In genomic region chr7:24713039-24713793, GRCh38 we compare ENCODE assay signal across 20 cellular contexts. TPM values are rescaled to one million over a fixed set of nuclear protein-coding genes. Genes with fewer than 3 reads are reported as not detected.
A peak's percentile ranks its signal among the peaks of the same experiment; 100 is the strongest.
DNase-seq lines count a peak whose midpoint lies in the region; ATAC-seq and TF ChIP-seq lines count a peak whose summit lies in the region.
"Had no signal": no experiment of that assay in that cellular context is flagged by ENCODE, and none has a peak within 500 bp of the region (broad histone marks: within the 10 kb centered on the region; RNA-seq: fewer than 3 reads in every experiment).

No MANE protein-coding gene starts in this region.

- H3K27me3 ChIP-seq in breast epithelium: no peaks in the 10 kb centered on the region
- H3K27me3 ChIP-seq in vagina: no peaks in the 10 kb centered on the region
- H3K27me3 ChIP-seq: MG63 had no signal

- no TSS peak for BruUV-seq in MCF 10A (replicated peaks; lab: Mats Ljungman, UMichigan)

- H3K27ac ChIP-seq in breast epithelium (no peak overlapping the region), vagina (no peak overlapping the region)
- H3K27ac ChIP-seq: A549 had no signal

- H3K4me3 ChIP-seq in breast epithelium (no peak overlapping the region), vagina (no peak overlapping the region)
- H3K4me3 ChIP-seq: A549, HAP-1, MG63 had no signal

- no peak for TF ChIP-seq CTCF in MCF 10A (IDR thresholded peaks at IDR 0.05; ENCODE audit: unreplicated experiment)
- TF ChIP-seq CTCF in breast epithelium (IDR thresholded peaks at IDR 0.05): no peak
- no peak for TF ChIP-seq CTCF in WTC11 (IDR thresholded peaks at IDR 0.05)
- no peak for TF ChIP-seq CTCF in nephron progenitor cell (IDR thresholded peaks at IDR 0.05)
- TF ChIP-seq CTCF in vagina (IDR thresholded peaks at IDR 0.05): no peak

- H3K27ac Mint-ChIP-seq in MCF 10A (ENCODE audit: low read depth, unreplicated experiment) (peak overlapping the region; percentile 13), WTC11 (peak overlapping the region; percentile 8; the same call in 1 of the 2 replicates), nephron progenitor cell (peak overlapping the region; percentile 57)

- no peaks in the 10 kb centered on the region for H3K27me3 Mint-ChIP-seq in MCF 10A (ENCODE audit: insufficient read depth, unreplicated experiment)
- peaks cover 3% of the 10 kb centered on the region; the same call in 1 of the 2 replicates for H3K27me3 Mint-ChIP-seq in WTC11 (ENCODE audit: low read depth)
- H3K27me3 Mint-ChIP-seq in nephron progenitor cell (ENCODE audit: low read depth, poor library complexity): peaks cover 3% of the 10 kb centered on the region

- no peak overlapping the region for H3K4me3 Mint-ChIP-seq in MCF 10A (ENCODE audit: unreplicated experiment)
- no peak overlapping the region for H3K4me3 Mint-ChIP-seq in WTC11
- no peak overlapping the region for H3K4me3 Mint-ChIP-seq in nephron progenitor cell
- H3K4me3 Mint-ChIP-seq: CD8-positive, alpha-beta memory T cell; IgD-negative memory B cell had no signal

- H3K36me3 Mint-ChIP-seq in MCF 10A (ENCODE audit: insufficient read depth, unreplicated experiment) (peaks cover 30% of the 10 kb centered on the region), WTC11 (no peaks in the 10 kb centered on the region), nephron progenitor cell (ENCODE audit: low read depth) (peaks cover 56% of the 10 kb centered on the region)
- H3K36me3 Mint-ChIP-seq: CD8-positive, alpha-beta memory T cell had no signal

- intact Hi-C loops in MCF 10A (cut with micrococcal nuclease): no loop called here
- intact Hi-C loops in breast epithelium (cut with DNase I; ENCODE audit: low total_unique reads): no loop called here
- intact Hi-C loops in vagina (cut with DNase I): no loop called here

- H3K9me3 Mint-ChIP-seq in MCF 10A (ENCODE audit: unreplicated experiment) (no peaks in the 10 kb centered on the region), WTC11 (no peaks in the 10 kb centered on the region), nephron progenitor cell (no peaks in the 10 kb centered on the region)
- H3K9me3 Mint-ChIP-seq: CD8-positive, alpha-beta memory T cell; IgD-negative memory B cell had no signal

- H3K4me1 ChIP-seq in breast epithelium (no peaks in the 10 kb centered on the region), vagina (no peaks in the 10 kb centered on the region)
- H3K4me1 ChIP-seq: HAP-1 had no signal

- CTCF ChIA-PET in MCF 10A (lab: Yijun Ruan, JAX) (interaction anchor here (1.0 to 1.3 kb wide), 2 partner anchors 9 to 44 kb away, joined by 4 to 6 read pairs; no protein-coding TSS in a partner anchor), WTC11 (lab: Charles Lee) (interaction anchor here (0.9 kb wide), 1 partner anchor 10 kb away, joined by 3 read pairs; no protein-coding TSS in a partner anchor)

- TF ChIP-seq POLR2A in breast epithelium (IDR thresholded peaks at IDR 0.05): no peak
- no peak for TF ChIP-seq POLR2A in vagina (IDR thresholded peaks at IDR 0.05)

- no peaks in the 10 kb centered on the region for H3K4me1 Mint-ChIP-seq in MCF 10A (ENCODE audit: insufficient read depth, unreplicated experiment)
- peaks cover 6% of the 10 kb centered on the region for H3K4me1 Mint-ChIP-seq in WTC11
- H3K4me1 Mint-ChIP-seq in nephron progenitor cell: peaks cover 13% of the 10 kb centered on the region

- H3K36me3 ChIP-seq in breast epithelium (no peaks in the 10 kb centered on the region), vagina (no peaks in the 10 kb centered on the region)
- H3K36me3 ChIP-seq: HAP-1, MG63 had no signal

- DNase-seq in MCF 10A (ENCODE audit: unreplicated experiment) (no peak), breast epithelium (ENCODE audit: low spot score in 2 of 2) (no peak), WTC11 (ENCODE audit: low spot score) (no peak), nephron progenitor cell (no peak), vagina (ENCODE audit: extremely low spot score in 2 of 2) (peak; percentile 56 to 64)
- no peak for DNase-seq in NK-92 treated with Interleukin-12 subunit alpha and Interleukin-12 subunit beta, amount 100 ng/mL, for 24 hours (lab: John Stamatoyannopoulos, UW)
- DNase-seq: C1 segment of cervical spinal cord; CD8-positive, alpha-beta memory T cell; DMS79; Karpas-422; MG63; NCI-H1048; NCI-H1436 treated with DMSO at 0.1 percent for 48 hours; NCI-H2029; NCI-H345; NCI-H524 treated with DMSO at 0.1 percent for 48 hours had no signal

- H3K9me3 ChIP-seq in breast epithelium (no peaks in the 10 kb centered on the region), vagina (no peaks in the 10 kb centered on the region)
- H3K9me3 ChIP-seq: A549, HAP-1, MG63 had no signal

- ATAC-seq in WTC11 (no peak), HG02571 (IDR thresholded peaks at IDR 0.05; ENCODE audit: unreplicated experiment) (no peak)
- ATAC-seq: A549 had no signal

- POLR2A ChIA-PET in MCF 10A (lab: Yijun Ruan, JAX): interaction anchor here (0.7 kb wide), 1 partner anchor 314 kb away, joined by 3 read pairs; no protein-coding TSS in a partner anchor
- POLR2A ChIA-PET in WTC11 (lab: Charles Lee): no interaction called here

TF ChIP-seq in WTC11, 78 proteins besides CTCF, POLR2A, EP300 and RAD21 (continues in another document):
- TF ChIP-seq AFF4 (CRISPR knock-in tag; IDR thresholded peaks at IDR 0.05; ENCODE audit: borderline replicate concordance) (no peak), HMGXB4 (CRISPR knock-in tag; IDR thresholded peaks at IDR 0.05) (no peak), E2F5 (CRISPR knock-in tag; IDR thresholded peaks at IDR 0.05) (no peak), ZNF512 (CRISPR knock-in tag; IDR thresholded peaks at IDR 0.05; ENCODE audit: borderline replicate concordance) (no peak), FOXJ3 (CRISPR knock-in tag; IDR thresholded peaks at IDR 0.05; ENCODE audit: borderline replicate concordance) (no peak), ETV6 (CRISPR knock-in tag; IDR thresholded peaks at IDR 0.05) (no peak)

RNA-seq across cellular contexts. Expression of gene GSDME, which starts 44.0 kb away (rescaled TPM):
- total RNA-seq in MCF 10A (2022): 41.6 and 46.1 TPM in 2 replicates
- 10 to 100 TPM; 12.3 to 33.5 (median 15.1) TPM for total RNA-seq in breast epithelium
- 4.8 to 5.8 TPM (median 5.2 TPM) in 3 replicates for total RNA-seq in WTC11 (2021)
- 11.0 TPM for total RNA-seq in vagina

Comparison
In these comparisons a context has a peak if more than half of its experiments do, and no peak if none do; other contexts are left out.
1. DNase-seq: peak in vagina (2 of 2); none in MCF 10A (single experiment), breast epithelium (0 of 2), WTC11 (single experiment), nephron progenitor cell (single experiment) and NK-92 treated with Interleukin-12 subunit alpha and Interleukin-12 subunit beta, amount 100 ng/mL, for 24 hours (single experiment).
2. Peak in every context shown above with its lines, with median percentiles within 50 percentile points of each other: H3K27ac Mint-ChIP-seq.